ENCODE assay signal across 1 cellular context in genomic region chr16:66845791-66846221, GRCh38.
A peak's percentile ranks its signal among the peaks of the same experiment; 100 is the strongest.
TF ChIP-seq lines count a peak whose summit lies in the region.

No MANE protein-coding gene starts in this region.

TF ChIP-seq in HEK293, 187 proteins besides CTCF, POLR2A, EP300 and RAD21 (continued from another document):
- TF ChIP-seq ZFHX2 (tag by site-specific recombination; conservative IDR thresholded peaks at IDR 0.05): peak; percentile 85
- peak; percentile 30; the same call in 1 of the 2 replicates for TF ChIP-seq ZSCAN4 (tag by site-specific recombination; IDR thresholded peaks at IDR 0.05)
- peak; percentile 88 for TF ChIP-seq EGR2 (tag by site-specific recombination; IDR thresholded peaks at IDR 0.05; ENCODE audit: low read depth)
- peak; percentile 36; the same call in 1 of the 2 replicates for TF ChIP-seq SCRT2 (tag by site-specific recombination; IDR thresholded peaks at IDR 0.05)
